Comparison of ENCODE assay signal across 1 cellular context in genomic region chr5:76388791-76389512, GRCh38.
TF ChIP-seq lines count a peak whose summit lies in the region.

No MANE protein-coding gene starts in this region.

TF ChIP-seq in H1, 55 proteins besides CTCF, POLR2A, EP300 and RAD21 (continued from another document):
- TF ChIP-seq, protein P1, sequence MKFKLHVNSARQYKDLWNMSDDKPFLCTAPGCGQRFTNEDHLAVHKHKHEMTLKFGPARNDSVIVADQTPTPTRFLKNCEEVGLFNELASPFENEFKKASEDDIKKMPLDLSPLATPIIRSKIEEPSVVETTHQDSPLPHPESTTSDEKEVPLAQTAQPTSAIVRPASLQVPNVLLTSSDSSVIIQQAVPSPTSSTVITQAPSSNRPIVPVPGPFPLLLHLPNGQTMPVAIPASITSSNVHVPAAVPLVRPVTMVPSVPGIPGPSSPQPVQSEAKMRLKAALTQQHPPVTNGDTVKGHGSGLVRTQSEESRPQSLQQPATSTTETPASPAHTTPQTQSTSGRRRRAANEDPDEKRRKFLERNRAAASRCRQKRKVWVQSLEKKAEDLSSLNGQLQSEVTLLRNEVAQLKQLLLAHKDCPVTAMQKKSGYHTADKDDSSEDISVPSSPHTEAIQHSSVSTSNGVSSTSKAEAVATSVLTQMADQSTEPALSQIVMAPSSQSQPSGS (IDR thresholded peaks at IDR 0.05; ENCODE audit: low read length) = no peak
- no peak for TF ChIP-seq NANOG (IDR thresholded peaks at IDR 0.05; ENCODE audit: insufficient read depth, low read depth, low read length, poor library complexity, severe bottlenecking)
- no peak for TF ChIP-seq SAP30 (IDR thresholded peaks at IDR 0.05; ENCODE audit: insufficient read depth, insufficient replicate concordance, low read length)
- TF ChIP-seq ZNF274 (IDR thresholded peaks at IDR 0.05; ENCODE audit: borderline replicate concordance, extremely low read depth, low read length) = no peak
- no peak for TF ChIP-seq TCF12 (IDR thresholded peaks at IDR 0.05; ENCODE audit: low read depth, low read length)
- TF ChIP-seq FOSL1 (IDR thresholded peaks at IDR 0.05; ENCODE audit: insufficient read depth, low read depth, low read length) = no peak
- no peak for TF ChIP-seq TAF7 (optimal IDR thresholded peaks at IDR 0.05; ENCODE audit: borderline replicate concordance, low read depth, low read length)
